ENCODE assay signal across 25 cellular contexts in genomic region chr10:104806791-104807190, GRCh38.
"Had no signal": no experiment of that assay in that cellular context is flagged by ENCODE, and none has a peak within 500 bp of the region (broad histone marks: within the 10 kb centered on the region; RNA-seq: fewer than 3 reads in every experiment).

No MANE protein-coding gene starts in this region.

- H3K4me2 ChIP-seq: hepatocyte had no signal

- H3K4me3 Mint-ChIP-seq: naive B cell; natural killer cell; stimulated activated naive B cell treated with anti-CD40 and anti-IgM and Interleukin-4, amounts not matched to agents 10 μg/mL and 1 μg/mL and 100 μg/mL, for 72 hours had no signal

- H3K4me1 Mint-ChIP-seq: naive B cell; natural killer cell; stimulated activated naive B cell treated with anti-CD40 and anti-IgM and Interleukin-4, amounts not matched to agents 10 μg/mL and 1 μg/mL and 100 μg/mL, for 72 hours had no signal

- H3K27ac ChIP-seq: heart right ventricle, hepatocyte, left ventricle myocardium inferior, ovary, right atrium auricular region, right lobe of liver, suprapubic skin, thoracic aorta, tibial artery, upper lobe of right lung had no signal

- ATAC-seq: heart right ventricle; mucosa of descending colon; natural killer cell; right lobe of liver; stimulated activated naive B cell treated with anti-CD40 and anti-IgM and Interleukin-4, amounts not matched to agents 10 μg/mL and 1 μg/mL and 100 μg/mL, for 72 hours; stimulated activated naive CD8-positive, alpha-beta T cell treated with anti-CD3 and anti-CD28 coated beads, Interleukin-15, Interleukin-2, amounts not matched to agents 100 U/mL and 50 U/mL, for 24 hours; upper lobe of right lung had no signal

- H3K36me3 ChIP-seq: heart right ventricle, left ventricle myocardium inferior, ovary, right atrium auricular region, right lobe of liver, suprapubic skin, thoracic aorta, tibial artery, upper lobe of right lung had no signal

- H3K27me3 ChIP-seq: hepatocyte, ovary, right atrium auricular region, right lobe of liver, suprapubic skin, tibial artery, upper lobe of right lung had no signal

- H3K4me1 ChIP-seq: heart right ventricle, left ventricle myocardium inferior, right atrium auricular region, right lobe of liver, suprapubic skin, tibial artery, upper lobe of right lung had no signal

- H3K27me3 Mint-ChIP-seq: progenitor cell of endocrine pancreas; stimulated activated naive B cell treated with anti-CD40 and anti-IgM and Interleukin-4, amounts not matched to agents 10 μg/mL and 1 μg/mL and 100 μg/mL, for 72 hours had no signal

- H3K79me2 ChIP-seq: hepatocyte had no signal

- H3K27ac Mint-ChIP-seq: naive B cell; natural killer cell; progenitor cell of endocrine pancreas; stimulated activated naive B cell treated with anti-CD40 and anti-IgM and Interleukin-4, amounts not matched to agents 10 μg/mL and 1 μg/mL and 100 μg/mL, for 72 hours had no signal

- H2AFZ ChIP-seq: hepatocyte had no signal

- H3K4me3 ChIP-seq: heart right ventricle, hepatocyte, left ventricle myocardium inferior, lung, mucosa of descending colon, ovary, right atrium auricular region, right lobe of liver, skin epidermis, suprapubic skin, thoracic aorta, tibial artery, upper lobe of right lung had no signal

- DNase-seq: heart right ventricle; islet precursor cell; left ventricle myocardium inferior; midbrain; mucosa of descending colon; naive B cell; natural killer cell; ovary; right lobe of liver; stimulated activated CD4-positive, alpha-beta T cell treated with anti-CD3 and anti-CD28 coated beads, Interleukin-12 subunit alpha, Interleukin-12 subunit beta, amount 100 ng/mL, for 4 hours; stimulated activated CD4-positive, alpha-beta T cell treated with anti-CD3 and anti-CD28 coated beads, Interleukin-15, amount 100 ng/mL, for 24 hours; stimulated activated CD4-positive, alpha-beta T cell treated with anti-CD3 and anti-CD28 coated beads, Interleukin-2, amount 100 ng/mL, for 24 hours; stimulated activated CD4-positive, alpha-beta T cell treated with anti-CD3 and anti-CD28 coated beads, Interleukin-4, amount 100 ng/mL, for 1 hour; stimulated activated naive B cell treated with anti-CD40 and anti-IgM and Interleukin-4, amounts not matched to agents 10 μg/mL and 1 μg/mL and 100 μg/mL, for 72 hours; stimulated activated naive CD8-positive, alpha-beta T cell treated with anti-CD3 and anti-CD28 coated beads, Interleukin-15, Interleukin-2, amounts not matched to agents 100 U/mL and 50 U/mL, for 24 hours; tibial artery; trophoblast cell; upper lobe of right lung had no signal

- H3K36me3 Mint-ChIP-seq: naive B cell; natural killer cell; stimulated activated naive B cell treated with anti-CD40 and anti-IgM and Interleukin-4, amounts not matched to agents 10 μg/mL and 1 μg/mL and 100 μg/mL, for 72 hours had no signal

- H3K9me3 ChIP-seq: left ventricle myocardium inferior, mucosa of descending colon, ovary, right atrium auricular region, right lobe of liver, suprapubic skin, thoracic aorta, tibial artery, upper lobe of right lung had no signal
